In genomic region chr10:69363666-69364065, GRCh38 we compare ENCODE assay signal across 14 cellular contexts. TPM values are rescaled to one million over a fixed set of nuclear protein-coding genes. Genes with fewer than 3 reads are reported as not detected.
DNase-seq lines count a peak whose midpoint lies in the region; ATAC-seq and TF ChIP-seq lines count a peak whose summit lies in the region.
"Had no signal": no experiment of that assay in that cellular context is flagged by ENCODE, and none has a peak within 500 bp of the region (broad histone marks: within the 10 kb centered on the region; RNA-seq: fewer than 3 reads in every experiment).

No MANE protein-coding gene starts in this region.

- H3K4me1 Mint-ChIP-seq in CD4-positive, alpha-beta T cell (ENCODE audit: low read depth): peaks cover 61% of the 10 kb centered on the region
- peaks cover 37 to 68% (median 56%) of the 10 kb centered on the region in 7 donors for H3K4me1 Mint-ChIP-seq in naive thymus-derived CD4-positive, alpha-beta T cell
- peaks cover 44% of the 10 kb centered on the region for H3K4me1 Mint-ChIP-seq in Calu3 (ENCODE audit: low read depth, unreplicated experiment)

- no peaks in the 10 kb centered on the region for H3K9me3 Mint-ChIP-seq in CD4-positive, alpha-beta T cell
- no peaks in the 10 kb centered on the region for H3K9me3 Mint-ChIP-seq in naive thymus-derived CD4-positive, alpha-beta T cell
- no peaks in the 10 kb centered on the region for H3K9me3 Mint-ChIP-seq in Calu3 (ENCODE audit: low read depth, unreplicated experiment)

- no peaks in the 10 kb centered on the region for H3K9me3 ChIP-seq in CD4-positive, alpha-beta T cell (ENCODE audit: control insufficient read depth, low read length)
- no peaks in the 10 kb centered on the region for H3K9me3 ChIP-seq in breast epithelium
- H3K9me3 ChIP-seq in naive thymus-derived CD4-positive, alpha-beta T cell (ENCODE audit: control insufficient read depth in 2 of 3, low read length in 3 of 3): no peaks in the 10 kb centered on the region
- H3K9me3 ChIP-seq: SJSA1 had no signal

- H3K4me3 ChIP-seq in breast epithelium: no peak overlapping the region
- no peak overlapping the region for H3K4me3 ChIP-seq in naive thymus-derived CD4-positive, alpha-beta T cell (ENCODE audit: low read length)
- H3K4me3 ChIP-seq: SJSA1 had no signal

- H3K36me3 ChIP-seq in breast epithelium: no peaks in the 10 kb centered on the region
- peaks cover 0 to 66% (median 8%) of the 10 kb centered on the region in 3 experiments for H3K36me3 ChIP-seq in naive thymus-derived CD4-positive, alpha-beta T cell (ENCODE audit: control insufficient read depth in 2 of 3, insufficient read depth in 3 of 3, low read length in 3 of 3)

- TF ChIP-seq POLR2A in breast epithelium (IDR thresholded peaks at IDR 0.05): no peak

- no peak for DNase-seq in CD4-positive, alpha-beta T cell
- DNase-seq in breast epithelium (ENCODE audit: low spot score in 2 of 2): no peak
- DNase-seq in naive thymus-derived CD4-positive, alpha-beta T cell: no peak
- no peak for DNase-seq in KBM-7
- no peak for DNase-seq in Calu3
- no peak for DNase-seq in NCI-H2107 (lab: John Stamatoyannopoulos, UW)
- DNase-seq: effector CD8-positive, alpha-beta T cell; NCI-H1048 had no signal

- peaks cover 82% of the 10 kb centered on the region for H3K36me3 Mint-ChIP-seq in CD4-positive, alpha-beta T cell (ENCODE audit: low read depth)
- H3K36me3 Mint-ChIP-seq in naive thymus-derived CD4-positive, alpha-beta T cell: peaks cover 0 to 26% (median 16%) of the 10 kb centered on the region in 5 donors
- H3K36me3 Mint-ChIP-seq in Calu3 (ENCODE audit: insufficient read depth, unreplicated experiment): peaks cover 13% of the 10 kb centered on the region

- no peaks in the 10 kb centered on the region for H3K27me3 ChIP-seq in CD4-positive, alpha-beta T cell (ENCODE audit: control insufficient read depth, insufficient read depth, low read length)
- no peaks in the 10 kb centered on the region for H3K27me3 ChIP-seq in breast epithelium
- H3K27me3 ChIP-seq in naive thymus-derived CD4-positive, alpha-beta T cell (ENCODE audit: control insufficient read depth in 2 of 2, insufficient read depth in 2 of 2, low read length in 2 of 2): no peaks in the 10 kb centered on the region
- H3K27me3 ChIP-seq: SJSA1 had no signal

- TF ChIP-seq CTCF in 22Rv1 (IDR thresholded peaks at IDR 0.05) (no peak), breast epithelium (IDR thresholded peaks at IDR 0.05) (no peak), Calu3 (IDR thresholded peaks at IDR 0.05; ENCODE audit: unreplicated experiment) (no peak)
- TF ChIP-seq CTCF in CD4-positive, alpha-beta T cell (IDR thresholded peaks at IDR 0.05): no peak

- H3K27ac Mint-ChIP-seq in CD4-positive, alpha-beta T cell: peak overlapping the region; percentile 94
- peak overlapping the region in 8 of 9 donors; percentile 22 to 98 (median 84) for H3K27ac Mint-ChIP-seq in naive thymus-derived CD4-positive, alpha-beta T cell
- no peak overlapping the region for H3K27ac Mint-ChIP-seq in Calu3 (ENCODE audit: unreplicated experiment)

- in situ Hi-C loops in KBM-7 (cut with MboI; ENCODE audit: low pct_unique_long_range_greater_than_20kb, low sequenced_read_pairs): no loop called here

- POLR2A ChIA-PET in CD4-positive, alpha-beta T cell (lab: Charles Lee): interaction anchor here (1.3 to 4.1 kb wide), 5 partner anchors 15 to 46 kb away, joined by 4 to 20 read pairs (median 10); no protein-coding TSS in a partner anchor
- POLR2A ChIA-PET in naive thymus-derived CD4-positive, alpha-beta T cell (lab: Charles Lee): interaction anchor here (1.1 to 10.2 kb wide), 5 partner anchors 10 to 45 kb away, joined by 3 to 65 read pairs (median 6); no protein-coding TSS in a partner anchor

- peak overlapping the region; percentile 99 for H3K27ac ChIP-seq in 22Rv1
- peak overlapping the region; percentile 26 for H3K27ac ChIP-seq in CD4-positive, alpha-beta T cell (ENCODE audit: low read depth, low read length)
- peak overlapping the region; percentile 76 to 81 for H3K27ac ChIP-seq in breast epithelium
- H3K27ac ChIP-seq in naive thymus-derived CD4-positive, alpha-beta T cell (ENCODE audit: low read depth, low read length): no peak overlapping the region

- no peak for ATAC-seq in CD4-positive, alpha-beta T cell (ENCODE audit: poor library complexity)
- ATAC-seq in naive thymus-derived CD4-positive, alpha-beta T cell: no peak
- ATAC-seq in HG02623 (IDR thresholded peaks at IDR 0.05; ENCODE audit: unreplicated experiment): no peak

- BruUV-seq in Calu3 (replicated peaks; lab: Mats Ljungman, UMichigan): no TSS peak

- peaks cover 6 to 21% of the 10 kb centered on the region in 2 donors for H3K4me1 ChIP-seq in breast epithelium
- peaks cover 12 to 40% of the 10 kb centered on the region in 2 donors for H3K4me1 ChIP-seq in naive thymus-derived CD4-positive, alpha-beta T cell (ENCODE audit: control insufficient read depth in 2 of 2, insufficient read depth in 2 of 2, low read length in 2 of 2)

- CTCF ChIA-PET in CD4-positive, alpha-beta T cell (lab: Charles Lee): interaction anchor here (0.6 to 1.9 kb wide), 3 partner anchors 10 to 36 kb away, joined by 3 to 4 read pairs (median 3); no protein-coding TSS in a partner anchor
- CTCF ChIA-PET in naive thymus-derived CD4-positive, alpha-beta T cell (lab: Charles Lee): interaction anchor here (0.5 to 1.7 kb wide), 6 partner anchors 8 to 44 kb away, joined by 3 to 4 read pairs (median 3); no protein-coding TSS in a partner anchor
- CTCF ChIA-PET in Calu3 (lab: Charles Lee): interaction anchor here (3.3 kb wide), 1 partner anchor 31 kb away, joined by 17 read pairs; no protein-coding TSS in a partner anchor

- peak overlapping the region; percentile 23 for H3K4me3 Mint-ChIP-seq in CD4-positive, alpha-beta T cell
- peak overlapping the region in 1 of 10 donors; percentile 36 for H3K4me3 Mint-ChIP-seq in naive thymus-derived CD4-positive, alpha-beta T cell
- H3K4me3 Mint-ChIP-seq in Calu3 (ENCODE audit: low read depth, unreplicated experiment): no peak overlapping the region

- intact Hi-C loops in CD4-positive, alpha-beta T cell (cut with DNase I, micrococcal nuclease): loop anchor here in 1 of 2 experiments (10.0 kb wide), 1 partner anchor 129 kb away; no protein-coding TSS in a partner anchor
- intact Hi-C loops in breast epithelium (cut with DNase I; ENCODE audit: low total_unique reads) (no loop called here), Calu3 (cut with micrococcal nuclease; ENCODE audit: unreplicated experiment) (no loop called here)
- intact Hi-C loops in naive thymus-derived CD4-positive, alpha-beta T cell (cut with micrococcal nuclease): loop anchor here in 1 of 2 donors (1.0 kb wide), 1 partner anchor 9 kb away; no protein-coding TSS in a partner anchor

- H3K27me3 Mint-ChIP-seq in CD4-positive, alpha-beta T cell: no peaks in the 10 kb centered on the region
- H3K27me3 Mint-ChIP-seq in naive thymus-derived CD4-positive, alpha-beta T cell: no peaks in the 10 kb centered on the region
- no peaks in the 10 kb centered on the region for H3K27me3 Mint-ChIP-seq in Calu3 (ENCODE audit: unreplicated experiment)

RNA-seq across cellular contexts. Expression of gene TACR2, which starts 53.1 kb away (rescaled TPM):
- not detected for total RNA-seq in CD4-positive, alpha-beta T cell
- 1 to 10 TPM in 1 of 3 donors, under 1 TPM in 2; 0.66 to 3.2 (median 0.73) TPM for total RNA-seq in breast epithelium
- under 1 TPM in 1 of 5 experiments, not detected in 4; 0.44 TPM for total RNA-seq in naive thymus-derived CD4-positive, alpha-beta T cell
- under 1 TPM in 1 of 2 donors, not detected in 1; 0.47 TPM for polyA plus RNA-seq in naive thymus-derived CD4-positive, alpha-beta T cell
- total RNA-seq in Calu3 (2022): 0.26 and 0.34 TPM in 2 replicates
- total RNA-seq: astrocyte, HepG2, kidney epithelial cell, SJSA1 had no signal
